In genomic region chrX:47809065-47809788, GRCh38 we compare ENCODE assay signal across 10 cellular contexts.
"Had no signal": no experiment of that assay in that cellular context is flagged by ENCODE, and none has a peak within 500 bp of the region (broad histone marks: within the 10 kb centered on the region; RNA-seq: fewer than 3 reads in every experiment).

No MANE protein-coding gene starts in this region.

- H3K4me2 ChIP-seq: KMS-11 had no signal

- H3K9me3 Mint-ChIP-seq: HFFc6 had no signal

- FAIRE-seq: HepG2 had no signal

- H2AFZ ChIP-seq: GM23248 had no signal

- ATAC-seq: HCT116, HepG2 had no signal

- H3K9me3 ChIP-seq: HAP-1 had no signal

- H3K36me3 ChIP-seq: HAP-1 had no signal

- H3K9ac ChIP-seq: GM23248, KMS-11 had no signal

- H3K4me1 ChIP-seq: HAP-1 had no signal

- DNase-seq: GM23248, GOT3, H7, HFFc6 had no signal

- H3K4me1 Mint-ChIP-seq: IgD-negative memory B cell had no signal

- H3K27ac Mint-ChIP-seq: HFFc6, IgD-negative memory B cell had no signal

- H3K27ac ChIP-seq: GM23248, HL-60, KMS-11 had no signal

- H3K4me3 Mint-ChIP-seq: HFFc6, IgD-negative memory B cell had no signal

- H3K4me3 ChIP-seq: GM23248, HAP-1 had no signal

- H3K36me3 Mint-ChIP-seq: IgD-negative memory B cell had no signal
